ENCODE assay signal across 8 cellular contexts in genomic region chr1:169312084-169312954, GRCh38. TPM values are rescaled to one million over a fixed set of nuclear protein-coding genes. Genes with fewer than 3 reads are reported as not detected.
DNase-seq lines count a peak whose midpoint lies in the region; ATAC-seq, FAIRE-seq and TF ChIP-seq lines count a peak whose summit lies in the region.

No MANE protein-coding gene starts in this region.

- H3K27ac Mint-ChIP-seq in activated CD4-positive, alpha-beta memory T cell treated with anti-CD3 and anti-CD28 coated beads for 36 hours, result no peak overlapping the region
- no peak overlapping the region for H3K27ac Mint-ChIP-seq in endothelial cell (ENCODE audit: unreplicated experiment)

- peaks cover 16% of the 10 kb centered on the region for H3K4me1 Mint-ChIP-seq in activated CD4-positive, alpha-beta memory T cell treated with anti-CD3 and anti-CD28 coated beads for 36 hours (ENCODE audit: low read depth)
- peaks cover 4% of the 10 kb centered on the region for H3K4me1 Mint-ChIP-seq in endothelial cell (ENCODE audit: unreplicated experiment)

- no peak for TF ChIP-seq EP300 in sigmoid colon (IDR thresholded peaks at IDR 0.05)

- intact Hi-C loops in activated CD4-positive, alpha-beta memory T cell treated with anti-CD3 and anti-CD28 coated beads for 36 hours (cut with micrococcal nuclease), result loop anchor here (1.0 kb wide), 1 partner anchor 51 kb away; no protein-coding TSS in a partner anchor
- intact Hi-C loops in sigmoid colon (cut with DNase I), result no loop called here

- no peak overlapping the region for H3K4me3 ChIP-seq in foreskin fibroblast (ENCODE audit: low read depth in 1 of 2, low read length in 2 of 2)
- H3K4me3 ChIP-seq in sigmoid colon, result no peak overlapping the region

- DNase-seq in Kasumi-1 (lab: John Stamatoyannopoulos, UW), result peak; percentile 82 to 83
- DNase-seq in activated CD4-positive, alpha-beta memory T cell treated with anti-CD3 and anti-CD28 coated beads for 36 hours, result peak; percentile 58
- peak; percentile 88 to 92 for DNase-seq in foreskin fibroblast
- DNase-seq in urothelium cell line (ENCODE audit: low spot score), result peak; percentile 79
- no peak for DNase-seq in sigmoid colon
- no peak for DNase-seq in endothelial cell (ENCODE audit: low spot score)

- peaks cover 0 to 4% (median 0%) of the 10 kb centered on the region in 4 donors for H3K36me3 ChIP-seq in sigmoid colon

- no peak for FAIRE-seq in urothelium cell line (lab: Jason Lieb, UNC)

- no peaks in the 10 kb centered on the region for H3K4me1 ChIP-seq in sigmoid colon

- TF ChIP-seq CTCF in foreskin fibroblast (IDR thresholded peaks at IDR 0.05; ENCODE audit: low read depth, low read length) (no peak), sigmoid colon (IDR thresholded peaks at IDR 0.05) (no peak), endothelial cell (IDR thresholded peaks at IDR 0.05; ENCODE audit: unreplicated experiment) (no peak)

- WGBS in sigmoid colon, 2 donors, result 70% methylated on average over 5 of the region's 5 CpGs

- no peaks in the 10 kb centered on the region for H3K27me3 Mint-ChIP-seq in activated CD4-positive, alpha-beta memory T cell treated with anti-CD3 and anti-CD28 coated beads for 36 hours
- no peaks in the 10 kb centered on the region for H3K27me3 Mint-ChIP-seq in endothelial cell (ENCODE audit: unreplicated experiment)

- POLR2A ChIA-PET in activated CD4-positive, alpha-beta memory T cell treated with anti-CD3 and anti-CD28 coated beads for 36 hours (lab: Charles Lee), result no interaction called here

- TF ChIP-seq POLR2A in sigmoid colon (IDR thresholded peaks at IDR 0.05), result no peak

- peaks cover 1% of the 10 kb centered on the region for H3K36me3 Mint-ChIP-seq in activated CD4-positive, alpha-beta memory T cell treated with anti-CD3 and anti-CD28 coated beads for 36 hours
- H3K36me3 Mint-ChIP-seq in endothelial cell (ENCODE audit: low read depth, unreplicated experiment), result peaks cover 7% of the 10 kb centered on the region

- H3K9me3 Mint-ChIP-seq in activated CD4-positive, alpha-beta memory T cell treated with anti-CD3 and anti-CD28 coated beads for 36 hours, result no peaks in the 10 kb centered on the region
- H3K9me3 Mint-ChIP-seq in endothelial cell (ENCODE audit: unreplicated experiment), result no peaks in the 10 kb centered on the region

- no peak overlapping the region for H3K27ac ChIP-seq in sigmoid colon

- CTCF ChIA-PET in activated CD4-positive, alpha-beta memory T cell treated with anti-CD3 and anti-CD28 coated beads for 36 hours (lab: Charles Lee), result interaction anchor here (1.0 kb wide), 1 partner anchor 36 kb away, joined by 4 read pairs; no protein-coding TSS in a partner anchor

- no peaks in the 10 kb centered on the region for H3K9me3 ChIP-seq in sigmoid colon

- no peaks in the 10 kb centered on the region for H3K27me3 ChIP-seq in sigmoid colon

- H3K4me3 Mint-ChIP-seq in activated CD4-positive, alpha-beta memory T cell treated with anti-CD3 and anti-CD28 coated beads for 36 hours, result no peak overlapping the region
- H3K4me3 Mint-ChIP-seq in endothelial cell (ENCODE audit: unreplicated experiment), result no peak overlapping the region

- ATAC-seq in GM18517 (IDR thresholded peaks at IDR 0.05; ENCODE audit: unreplicated experiment) (peak; percentile 35), HG03039 (IDR thresholded peaks at IDR 0.05; ENCODE audit: unreplicated experiment) (no peak)

RNA-seq across cellular contexts. Expression of gene NME7, which starts 55.3 kb away (rescaled TPM):
- 10 to 100 TPM; 12.9 to 15.9 TPM for total RNA-seq in activated CD4-positive, alpha-beta memory T cell treated with anti-CD3 and anti-CD28 coated beads for 36 hours
- total RNA-seq in sigmoid colon, result 10 to 100 TPM; 20.1 to 39.9 (median 32.1) TPM
- 10 to 100 TPM in 1 of 3 donors, 1 to 10 TPM in 2; 4.4 to 10.9 (median 4.8) TPM for polyA plus RNA-seq in sigmoid colon
- 18.9 TPM for total RNA-seq in endothelial cell (ENCODE audit: unreplicated experiment)

RNA-seq across cellular contexts. Expression of gene BLZF1, which starts 55.7 kb away (rescaled TPM):
- total RNA-seq in activated CD4-positive, alpha-beta memory T cell treated with anti-CD3 and anti-CD28 coated beads for 36 hours, result 10 to 100 TPM; 10.1 to 10.2 TPM
- 10 to 100 TPM; 31.0 to 49.5 (median 38.7) TPM for total RNA-seq in sigmoid colon
- polyA plus RNA-seq in sigmoid colon, result 10 to 100 TPM in 2 of 3 donors, 1 to 10 TPM in 1; 9.9 to 16.0 (median 13.2) TPM
- 15.2 TPM for total RNA-seq in endothelial cell (ENCODE audit: unreplicated experiment)

Comparison
In these comparisons a context has a peak if more than half of its experiments do, and no peak if none do; other contexts are left out.
1. DNase-seq: peak in Kasumi-1 (2 of 2), activated CD4-positive, alpha-beta memory T cell treated with anti-CD3 and anti-CD28 coated beads for 36 hours (single experiment), foreskin fibroblast (2 of 2) and urothelium cell line (single experiment); none in sigmoid colon (single experiment) and endothelial cell (single experiment).